Comparison of ENCODE assay signal across 29 cellular contexts in the genomic region with DNA sequence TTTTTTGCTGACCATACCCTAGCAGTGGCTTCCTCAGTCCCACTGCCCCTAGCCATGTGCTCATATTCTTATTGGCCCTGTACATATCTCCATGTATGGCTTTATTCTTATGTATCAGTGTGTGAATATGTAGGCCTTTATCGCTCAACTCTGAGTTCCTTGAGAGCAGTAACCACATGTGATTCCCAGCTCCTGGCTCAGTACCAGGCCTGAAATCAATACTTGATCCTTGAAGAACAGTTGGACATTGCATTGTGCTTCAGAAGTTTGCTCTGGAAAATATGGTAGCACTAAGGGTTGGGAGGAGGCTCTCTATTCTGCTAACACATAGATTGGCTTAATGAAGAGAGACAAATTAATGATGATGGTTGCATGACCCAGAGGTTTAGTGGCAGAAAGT.
"Had no signal": no experiment of that assay in that cellular context is flagged by ENCODE, and none has a peak within 500 bp of the region (broad histone marks: within the 10 kb centered on the region; RNA-seq: fewer than 3 reads in every experiment).

No MANE protein-coding gene starts in this region.

- ATAC-seq: stimulated activated effector memory CD8-positive, alpha-beta T cell treated with anti-CD3 and anti-CD28 coated beads, Interleukin-12 subunit alpha, Interleukin-12 subunit beta, amount 100 ng/mL, for 72 hours; stimulated activated memory B cell treated with anti-CD40 and anti-IgM and Interleukin-4, amounts not matched to agents 10 μg/mL and 1 μg/mL and 100 μg/mL, for 72 hours; stimulated activated naive B cell treated with anti-CD40 and anti-IgM and Interleukin-4, amounts not matched to agents 10 μg/mL and 1 μg/mL and 100 μg/mL, for 72 hours; stimulated activated naive CD8-positive, alpha-beta T cell treated with anti-CD3 and anti-CD28 coated beads, Interleukin-15, amount 100 ng/mL, for 72 hours; stimulated activated naive CD8-positive, alpha-beta T cell treated with anti-CD3 and anti-CD28 coated beads, Interleukin-15, Interleukin-2, amounts not matched to agents 100 U/mL and 50 U/mL, for 24 hours; upper lobe of right lung had no signal

- H3K27ac ChIP-seq: stomach, suprapubic skin, testis, thoracic aorta, thyroid gland, tibial artery, tibial nerve, transverse colon, upper lobe of left lung, upper lobe of right lung, uterus, vagina had no signal

- H3K27me3 Mint-ChIP-seq: stimulated activated memory B cell treated with anti-CD40 and anti-IgM and Interleukin-4, amounts not matched to agents 10 μg/mL and 1 μg/mL and 100 μg/mL, for 72 hours; stimulated activated naive CD8-positive, alpha-beta T cell treated with anti-CD3 and anti-CD28 coated beads, Interleukin-15, Interleukin-2, amounts not matched to agents 100 ng/mL and 50 ng/mL, for 24 hours had no signal

- H3K4me3 ChIP-seq: stomach, suprapubic skin, testis, thoracic aorta, thyroid gland, tibial artery, tibial nerve, transverse colon, upper lobe of left lung, upper lobe of right lung, uterus, vagina had no signal

- H3K27me3 ChIP-seq: stomach, suprapubic skin, testis, thyroid gland, tibial artery, tibial nerve, transverse colon, upper lobe of left lung, upper lobe of right lung, uterus, vagina had no signal

- H3K4me1 Mint-ChIP-seq: stimulated activated effector memory CD8-positive, alpha-beta T cell treated with anti-CD3 and anti-CD28 coated beads, Interleukin-12 subunit alpha, Interleukin-12 subunit beta, amount 100 ng/mL, for 72 hours; stimulated activated memory B cell treated with anti-CD40 and anti-IgM and Interleukin-4, amounts not matched to agents 10 μg/mL and 1 μg/mL and 100 μg/mL, for 72 hours; stimulated activated naive B cell treated with anti-CD40 and anti-IgM and Interleukin-4, amounts not matched to agents 10 μg/mL and 1 μg/mL and 100 μg/mL, for 72 hours; stimulated activated naive CD8-positive, alpha-beta T cell treated with anti-CD3 and anti-CD28 coated beads, Interleukin-15, amount 100 ng/mL, for 72 hours had no signal

- H3K4me1 ChIP-seq: stomach, suprapubic skin, testis, thyroid gland, tibial artery, tibial nerve, transverse colon, upper lobe of left lung, upper lobe of right lung, uterus, vagina had no signal

- H3K9me3 ChIP-seq: stomach, suprapubic skin, testis, thoracic aorta, thyroid gland, tibial artery, transverse colon, upper lobe of left lung, upper lobe of right lung, uterus, vagina had no signal

- H3K27ac Mint-ChIP-seq: stimulated activated effector memory CD8-positive, alpha-beta T cell treated with anti-CD3 and anti-CD28 coated beads, Interleukin-12 subunit alpha, Interleukin-12 subunit beta, amount 100 ng/mL, for 72 hours; stimulated activated memory B cell treated with anti-CD40 and anti-IgM and Interleukin-4, amounts not matched to agents 10 μg/mL and 1 μg/mL and 100 μg/mL, for 72 hours; stimulated activated naive B cell treated with anti-CD40 and anti-IgM and Interleukin-4, amounts not matched to agents 10 μg/mL and 1 μg/mL and 100 μg/mL, for 72 hours; stimulated activated naive CD8-positive, alpha-beta T cell treated with anti-CD3 and anti-CD28 coated beads, Interleukin-15, amount 100 ng/mL, for 72 hours; stimulated activated naive CD8-positive, alpha-beta T cell treated with anti-CD3 and anti-CD28 coated beads, Interleukin-15, Interleukin-2, amounts not matched to agents 100 ng/mL and 50 ng/mL, for 24 hours; type B pancreatic cell had no signal

- DNase-seq: stimulated activated CD4-positive, alpha-beta T cell treated with anti-CD3 and anti-CD28 coated beads, Interleukin-2, amount 100 ng/mL, for 48 hours; stimulated activated CD4-positive, alpha-beta T cell treated with anti-CD3 and anti-CD28 coated beads, Interleukin-4, amount 100 ng/mL, for 1 hour; stimulated activated CD4-positive, alpha-beta T cell treated with anti-CD3 and anti-CD28 coated beads, Interleukin-4, amount 100 ng/mL, for 24 hours; stimulated activated CD4-positive, alpha-beta T cell treated with anti-CD3 and anti-CD28 coated beads, Interleukin-4, amount 100 ng/mL, for 4 hours; stimulated activated CD8-positive, alpha-beta memory T cell treated with anti-CD3 and anti-CD28 coated beads, Interleukin-4, amount 100 ng/mL, for 48 hours; stimulated activated naive B cell treated with anti-CD40 and anti-IgM and Interleukin-4, amounts not matched to agents 10 μg/mL and 1 μg/mL and 100 μg/mL, for 72 hours; stimulated activated naive CD4-positive, alpha-beta T cell; stimulated activated naive CD4-positive, alpha-beta T cell treated with Interleukin-2 at 50 U/mL for 16 hours; stimulated activated naive CD8-positive, alpha-beta T cell treated with anti-CD3 and anti-CD28 coated beads, Interleukin-15, amount 100 ng/mL, for 72 hours; stimulated activated naive CD8-positive, alpha-beta T cell treated with anti-CD3 and anti-CD28 coated beads, Interleukin-15, Interleukin-2, amounts not matched to agents 100 U/mL and 50 U/mL, for 24 hours; stomach; substantia nigra; testis; thyroid gland; tibial artery; transverse colon; trophoblast cell; upper lobe of left lung; upper lobe of right lung; uterus had no signal

- FAIRE-seq: urothelium cell line had no signal

- H3K36me3 Mint-ChIP-seq: stimulated activated effector memory CD8-positive, alpha-beta T cell treated with anti-CD3 and anti-CD28 coated beads, Interleukin-12 subunit alpha, Interleukin-12 subunit beta, amount 100 ng/mL, for 72 hours; stimulated activated memory B cell treated with anti-CD40 and anti-IgM and Interleukin-4, amounts not matched to agents 10 μg/mL and 1 μg/mL and 100 μg/mL, for 72 hours; stimulated activated naive B cell treated with anti-CD40 and anti-IgM and Interleukin-4, amounts not matched to agents 10 μg/mL and 1 μg/mL and 100 μg/mL, for 72 hours; type B pancreatic cell had no signal

- H3K9me3 Mint-ChIP-seq: type B pancreatic cell had no signal

- H3K4me3 Mint-ChIP-seq: stimulated activated effector memory CD8-positive, alpha-beta T cell treated with anti-CD3 and anti-CD28 coated beads, Interleukin-12 subunit alpha, Interleukin-12 subunit beta, amount 100 ng/mL, for 72 hours; stimulated activated memory B cell treated with anti-CD40 and anti-IgM and Interleukin-4, amounts not matched to agents 10 μg/mL and 1 μg/mL and 100 μg/mL, for 72 hours; stimulated activated naive B cell treated with anti-CD40 and anti-IgM and Interleukin-4, amounts not matched to agents 10 μg/mL and 1 μg/mL and 100 μg/mL, for 72 hours; stimulated activated naive CD8-positive, alpha-beta T cell treated with anti-CD3 and anti-CD28 coated beads, Interleukin-15, amount 100 ng/mL, for 72 hours; stimulated activated naive CD8-positive, alpha-beta T cell treated with anti-CD3 and anti-CD28 coated beads, Interleukin-15, Interleukin-2, amounts not matched to agents 100 ng/mL and 50 ng/mL, for 24 hours; type B pancreatic cell had no signal

- H3K36me3 ChIP-seq: stomach, suprapubic skin, thoracic aorta, thyroid gland, tibial artery, tibial nerve, transverse colon, upper lobe of left lung, upper lobe of right lung, uterus, vagina had no signal
